Comparison of ENCODE assay signal across 9 cellular contexts in the genomic region with DNA sequence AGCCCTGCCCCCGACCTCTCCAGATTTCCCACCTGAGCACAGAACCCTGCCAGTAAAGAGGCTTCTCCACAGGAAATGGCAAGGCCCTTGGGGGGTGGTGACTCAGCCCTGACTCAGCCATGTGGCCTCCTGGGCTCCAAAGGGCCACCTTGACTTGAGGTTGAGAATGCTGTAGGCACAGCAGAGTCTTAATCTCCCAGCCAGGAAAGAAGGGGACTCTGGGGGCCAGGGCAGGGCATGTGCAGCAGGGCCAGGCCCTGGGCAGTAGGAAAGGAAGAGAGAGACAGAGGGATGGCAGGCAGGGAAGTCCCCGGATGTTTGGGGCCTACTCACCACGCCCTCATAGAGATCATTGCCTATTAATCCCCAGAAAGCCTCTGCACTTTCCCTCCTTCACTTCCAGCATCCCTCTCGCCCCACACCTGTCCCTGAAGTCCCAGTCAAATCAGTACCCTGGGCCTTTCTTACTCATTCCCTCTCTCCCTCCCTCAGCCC. TPM values are rescaled to one million over a fixed set of nuclear protein-coding genes. Genes with fewer than 3 reads are reported as not detected.
DNase-seq lines count a peak whose midpoint lies in the region; ATAC-seq, FAIRE-seq and TF ChIP-seq lines count a peak whose summit lies in the region.
"Had no signal": no experiment of that assay in that cellular context is flagged by ENCODE, and none has a peak within 500 bp of the region (broad histone marks: within the 10 kb centered on the region; RNA-seq: fewer than 3 reads in every experiment).

No MANE protein-coding gene starts in this region.

- H3K9me3 ChIP-seq in A549 = no peaks in the 10 kb centered on the region
- H3K9me3 ChIP-seq in HUES6 (ENCODE audit: control insufficient read depth, insufficient read depth, low read depth, low read length) = no peaks in the 10 kb centered on the region

- H3K4me2 ChIP-seq in A549 = peak overlapping the region; percentile 91

- DNase-seq in A549 (ENCODE audit: low read depth in 1 of 2, low spot score in 1 of 2) (peak; percentile 93 to 96), fibroblast of pulmonary artery (ENCODE audit: low read depth) (peak; percentile 66), KG1 (lab: John Stamatoyannopoulos, UW) (no peak), NCI-H1694 treated with DMSO at 0.1 percent for 48 hours (lab: John Stamatoyannopoulos, UW) (no peak)
- peak; percentile 34 to 55 for DNase-seq in activated CD4-positive, alpha-beta T cell treated with anti-CD3 and anti-CD28 coated beads, Interleukin-2, amount 50 U/mL, for 4 hours
- DNase-seq in stimulated activated CD8-positive, alpha-beta memory T cell treated with anti-CD3 and anti-CD28 coated beads, Interleukin-15, amount 100 ng/mL, for 48 hours (ENCODE audit: low read depth in 2 of 2) = peak; percentile 72 to 78

- peak; percentile 22 to 56; a peak in 3 of 5 replicates for TF ChIP-seq RAD21 in A549 (conservative IDR thresholded peaks at IDR 0.05 in 1 of 2, IDR thresholded peaks at IDR 0.05 in 1 of 2)

- 8% methylated on average over 4 of the region's 4 CpGs for WGBS in A549 (ENCODE audit: missing lambda C conversion rate)

- H3K9ac ChIP-seq in HUES6 (ENCODE audit: low read length) = peak overlapping the region; percentile 14

- TF ChIP-seq POLR2A in A549 (IDR thresholded peaks at IDR 0.05; ENCODE audit: low read length) = no peak

- peak; percentile 53 to 55 for ATAC-seq in A549
- no peak for ATAC-seq in GM21723 (IDR thresholded peaks at IDR 0.05; ENCODE audit: unreplicated experiment)

- TF ChIP-seq EP300 in A549 (IDR thresholded peaks at IDR 0.05) = peak; percentile 69 to 85; a peak in 3 of 5 replicates

- peaks cover 85% of the 10 kb centered on the region for H3K4me1 ChIP-seq in A549
- peaks cover 50% of the 10 kb centered on the region for H3K4me1 ChIP-seq in HUES6 (ENCODE audit: control insufficient read depth, insufficient read depth, low read length)

- H3K36me3 ChIP-seq in HUES6 (ENCODE audit: control insufficient read depth, insufficient read depth, low read length) = no peaks in the 10 kb centered on the region

- POLR2A ChIA-PET in A549 (lab: Yijun Ruan, JAX) = no interaction called here

- CTCF ChIA-PET in A549 (lab: Yijun Ruan, JAX) = interaction anchor here (0.5 to 22.1 kb wide), 6 partner anchors 13 to 190 kb away, joined by 3 to 473 read pairs (median 122); partner anchors contain the start of gene PDK2

- H3K27ac ChIP-seq in A549 (peak overlapping the region; percentile 92 to 97), HUES6 (ENCODE audit: low read depth, low read length) (peak overlapping the region; percentile 35; the same call in 1 of the 2 replicates)

- TF ChIP-seq CTCF in A549 (IDR thresholded peaks at IDR 0.05) = no peak; the same call in 2 of the 3 replicates
- no peak for TF ChIP-seq CTCF in fibroblast of pulmonary artery (IDR thresholded peaks at IDR 0.05; ENCODE audit: low read length, missing control alignments)

- peak; percentile 92 for FAIRE-seq in A549 (lab: Jason Lieb, UNC)
- FAIRE-seq: colon had no signal

- H3K4me3 ChIP-seq in A549 = no peak overlapping the region
- H3K4me3 ChIP-seq in HUES6 (ENCODE audit: low read depth, low read length) = peak overlapping the region; percentile 0; the same call in 1 of the 2 replicates
- no peak overlapping the region for H3K4me3 ChIP-seq in fibroblast of pulmonary artery (replicated peaks; ENCODE audit: low read depth, low read length)

- no peaks in the 10 kb centered on the region; the same call in 1 of the 2 replicates for H3K27me3 ChIP-seq in HUES6 (ENCODE audit: control insufficient read depth, insufficient read depth, low read length)

TF ChIP-seq in A549, 52 proteins besides CTCF, POLR2A, EP300 and RAD21 (continues in another document):
- TF ChIP-seq, protein P1, sequence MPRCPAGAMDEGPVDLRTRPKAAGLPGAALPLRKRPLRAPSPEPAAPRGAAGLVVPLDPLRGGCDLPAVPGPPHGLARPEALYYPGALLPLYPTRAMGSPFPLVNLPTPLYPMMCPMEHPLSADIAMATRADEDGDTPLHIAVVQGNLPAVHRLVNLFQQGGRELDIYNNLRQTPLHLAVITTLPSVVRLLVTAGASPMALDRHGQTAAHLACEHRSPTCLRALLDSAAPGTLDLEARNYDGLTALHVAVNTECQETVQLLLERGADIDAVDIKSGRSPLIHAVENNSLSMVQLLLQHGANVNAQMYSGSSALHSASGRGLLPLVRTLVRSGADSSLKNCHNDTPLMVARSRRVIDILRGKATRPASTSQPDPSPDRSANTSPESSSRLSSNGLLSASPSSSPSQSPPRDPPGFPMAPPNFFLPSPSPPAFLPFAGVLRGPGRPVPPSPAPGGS (IDR thresholded peaks at IDR 0.05) = peak; percentile 26; the same call in 1 of the 3 replicates
- TF ChIP-seq SREBF2 (IDR thresholded peaks at IDR 0.05) (no peak), ZC3H11A (IDR thresholded peaks at IDR 0.05) (no peak), CBX8 (IDR thresholded peaks at IDR 0.05) (no peak), CEBPB (IDR thresholded peaks at IDR 0.05) (peak in 1 of 2 experiments; percentile 63; a peak in 1 of 4 replicates), MYC (IDR thresholded peaks at IDR 0.05; ENCODE audit: borderline replicate concordance, low read length) (no peak), MAFK (IDR thresholded peaks at IDR 0.05; ENCODE audit: partially characterized antibody) (peak; percentile 54), BHLHE40 (IDR thresholded peaks at IDR 0.05; ENCODE audit: low read depth, low read length) (no peak), KDM1A (IDR thresholded peaks at IDR 0.05; ENCODE audit: low read depth) (no peak), HOXB5 (CRISPR knock-in tag; IDR thresholded peaks at IDR 0.05) (peak; percentile 88; the same call in 1 of the 2 replicates), ESRRA (IDR thresholded peaks at IDR 0.05; ENCODE audit: borderline replicate concordance, low read length) (no peak), GATA3 (IDR thresholded peaks at IDR 0.05; ENCODE audit: borderline replicate concordance) (peak; percentile 86; the same call in 1 of the 2 replicates), RCOR1 (IDR thresholded peaks at IDR 0.05; ENCODE audit: low read depth, low read length) (no peak), CHD4 (IDR thresholded peaks at IDR 0.05; ENCODE audit: borderline replicate concordance) (no peak), TP53 (CRISPR knock-in tag; IDR thresholded peaks at IDR 0.05) (peak; percentile 47; the same call in 1 of the 2 replicates)
- TF ChIP-seq, protein P2, sequence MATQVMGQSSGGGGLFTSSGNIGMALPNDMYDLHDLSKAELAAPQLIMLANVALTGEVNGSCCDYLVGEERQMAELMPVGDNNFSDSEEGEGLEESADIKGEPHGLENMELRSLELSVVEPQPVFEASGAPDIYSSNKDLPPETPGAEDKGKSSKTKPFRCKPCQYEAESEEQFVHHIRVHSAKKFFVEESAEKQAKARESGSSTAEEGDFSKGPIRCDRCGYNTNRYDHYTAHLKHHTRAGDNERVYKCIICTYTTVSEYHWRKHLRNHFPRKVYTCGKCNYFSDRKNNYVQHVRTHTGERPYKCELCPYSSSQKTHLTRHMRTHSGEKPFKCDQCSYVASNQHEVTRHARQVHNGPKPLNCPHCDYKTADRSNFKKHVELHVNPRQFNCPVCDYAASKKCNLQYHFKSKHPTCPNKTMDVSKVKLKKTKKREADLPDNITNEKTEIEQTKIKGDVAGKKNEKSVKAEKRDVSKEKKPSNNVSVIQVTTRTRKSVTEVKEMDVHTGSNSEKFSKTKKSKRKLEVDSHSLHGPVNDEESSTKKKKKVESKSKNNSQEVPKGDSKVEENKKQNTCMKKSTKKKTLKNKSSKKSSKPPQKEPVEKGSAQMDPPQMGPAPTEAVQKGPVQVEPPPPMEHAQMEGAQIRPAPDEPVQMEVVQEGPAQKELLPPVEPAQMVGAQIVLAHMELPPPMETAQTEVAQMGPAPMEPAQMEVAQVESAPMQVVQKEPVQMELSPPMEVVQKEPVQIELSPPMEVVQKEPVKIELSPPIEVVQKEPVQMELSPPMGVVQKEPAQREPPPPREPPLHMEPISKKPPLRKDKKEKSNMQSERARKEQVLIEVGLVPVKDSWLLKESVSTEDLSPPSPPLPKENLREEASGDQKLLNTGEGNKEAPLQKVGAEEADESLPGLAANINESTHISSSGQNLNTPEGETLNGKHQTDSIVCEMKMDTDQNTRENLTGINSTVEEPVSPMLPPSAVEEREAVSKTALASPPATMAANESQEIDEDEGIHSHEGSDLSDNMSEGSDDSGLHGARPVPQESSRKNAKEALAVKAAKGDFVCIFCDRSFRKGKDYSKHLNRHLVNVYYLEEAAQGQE (IDR thresholded peaks at IDR 0.05) = no peak
- TF ChIP-seq, protein P3, sequence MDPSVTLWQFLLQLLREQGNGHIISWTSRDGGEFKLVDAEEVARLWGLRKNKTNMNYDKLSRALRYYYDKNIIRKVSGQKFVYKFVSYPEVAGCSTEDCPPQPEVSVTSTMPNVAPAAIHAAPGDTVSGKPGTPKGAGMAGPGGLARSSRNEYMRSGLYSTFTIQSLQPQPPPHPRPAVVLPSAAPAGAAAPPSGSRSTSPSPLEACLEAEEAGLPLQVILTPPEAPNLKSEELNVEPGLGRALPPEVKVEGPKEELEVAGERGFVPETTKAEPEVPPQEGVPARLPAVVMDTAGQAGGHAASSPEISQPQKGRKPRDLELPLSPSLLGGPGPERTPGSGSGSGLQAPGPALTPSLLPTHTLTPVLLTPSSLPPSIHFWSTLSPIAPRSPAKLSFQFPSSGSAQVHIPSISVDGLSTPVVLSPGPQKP (IDR thresholded peaks at IDR 0.05; ENCODE audit: low read depth, low read length) = no peak

RNA-seq across cellular contexts. Expression of gene ITGA3, which starts 4.8 kb away (rescaled TPM):
- polyA plus RNA-seq in A549 (2011; rRNA removed) (141 and 181 TPM in 2 replicates), A549 (2017; fragmentation: RNase III; extraction: RNeasy Plus Mini Kit Qiagen cat#74134 plus additional on column Dnase treatment) (248 to 268 TPM (median 256 TPM) in 3 replicates)
- polyA plus RNA-seq in A549 (2012; cell fraction: cytosol; rRNA removed) = 182 and 240 TPM in 2 replicates
- 975 and 1,352 TPM in 2 replicates for polyA plus RNA-seq in A549 (2012; cell fraction: nucleus; rRNA removed)
- polyA minus RNA-seq in A549 (2011; rRNA and poly(A)+ RNA removed) = 337 and 368 TPM in 2 replicates

RNA-seq across cellular contexts. Expression of gene PDK2, which starts 44.0 kb away (rescaled TPM):
- polyA plus RNA-seq in A549 (2011; rRNA removed) = 28.5 and 34.4 TPM in 2 replicates
- 59.2 and 79.0 TPM in 2 replicates for polyA plus RNA-seq in A549 (2012; cell fraction: cytosol; rRNA removed)
- 67.5 and 95.4 TPM in 2 replicates for polyA plus RNA-seq in A549 (2012; cell fraction: nucleus; rRNA removed)
- polyA plus RNA-seq in A549 (2017; fragmentation: RNase III; extraction: RNeasy Plus Mini Kit Qiagen cat#74134 plus additional on column Dnase treatment) = 14.1 to 19.8 TPM (median 15.2 TPM) in 3 replicates
- 65.2 and 71.3 TPM in 2 replicates for polyA minus RNA-seq in A549 (2011; rRNA and poly(A)+ RNA removed)

RNA-seq across cellular contexts. Expression of gene DLX3, which starts 56.1 kb away (rescaled TPM):
- polyA plus RNA-seq in A549 (2011; rRNA removed) (0.04 TPM in 1 of 2 replicates, not detected in the other), A549 (2017; fragmentation: RNase III; extraction: RNeasy Plus Mini Kit Qiagen cat#74134 plus additional on column Dnase treatment) (0.04 to 0.24 TPM (median 0.17 TPM) in 3 replicates)
- 0.08 and 0.12 TPM in 2 replicates for polyA plus RNA-seq in A549 (2012; cell fraction: cytosol; rRNA removed)
- 0.04 and 0.13 TPM in 2 replicates for polyA plus RNA-seq in A549 (2012; cell fraction: nucleus; rRNA removed)
- polyA minus RNA-seq in A549 (2011; rRNA and poly(A)+ RNA removed) = not detected in 2 replicates

Comparison
In these comparisons a context has a peak if more than half of its experiments do, and no peak if none do; other contexts are left out.
1. DNase-seq: peak in A549 (2 of 2), activated CD4-positive, alpha-beta T cell treated with anti-CD3 and anti-CD28 coated beads, Interleukin-2, amount 50 U/mL, for 4 hours (2 of 2), fibroblast of pulmonary artery (single experiment) and stimulated activated CD8-positive, alpha-beta memory T cell treated with anti-CD3 and anti-CD28 coated beads, Interleukin-15, amount 100 ng/mL, for 48 hours (2 of 2); none in KG1 (single experiment) and NCI-H1694 treated with DMSO at 0.1 percent for 48 hours (single experiment).